10 cellular contexts compared by ENCODE assay signal in the genomic region with DNA sequence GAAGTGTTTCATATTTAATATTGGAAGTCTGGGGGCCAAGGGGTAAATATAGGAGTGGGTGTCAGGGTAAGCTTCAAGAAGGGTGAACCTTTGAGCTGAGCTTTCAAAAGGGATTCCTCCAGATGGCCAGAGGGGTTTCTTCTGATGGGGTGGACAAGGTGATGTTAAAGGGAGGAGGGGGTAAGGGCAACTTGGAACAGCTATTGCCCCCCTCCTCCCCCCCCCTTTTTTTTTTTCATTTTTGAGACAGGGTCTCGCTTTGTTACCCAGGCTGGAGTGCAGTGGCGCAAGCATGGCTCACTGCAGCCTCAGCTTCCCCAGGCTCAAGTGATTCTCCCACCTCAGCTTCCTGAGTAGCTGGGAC. TPM values are rescaled to one million over a fixed set of nuclear protein-coding genes. Genes with fewer than 3 reads are reported as not detected.
DNase-seq lines count a peak whose midpoint lies in the region; ATAC-seq and TF ChIP-seq lines count a peak whose summit lies in the region.
"Had no signal": no experiment of that assay in that cellular context is flagged by ENCODE, and none has a peak within 500 bp of the region (broad histone marks: within the 10 kb centered on the region; RNA-seq: fewer than 3 reads in every experiment).

No MANE protein-coding gene starts in this region.

- peaks cover 48% of the 10 kb centered on the region for H3K36me3 Mint-ChIP-seq in stimulated activated naive CD8-positive, alpha-beta T cell treated with anti-CD3 and anti-CD28 coated beads, Interleukin-15, Interleukin-2, amounts not matched to agents 100 ng/mL and 50 ng/mL, for 24 hours (ENCODE audit: low read depth)
- peaks cover 84% of the 10 kb centered on the region for H3K36me3 Mint-ChIP-seq in activated T-helper 17 cell treated with anti-CD3 and anti-CD28 coated beads, Interleukin-2, amount 50 U/mL, for 72 hours (ENCODE audit: low read depth)
- peaks cover 17% of the 10 kb centered on the region for H3K36me3 Mint-ChIP-seq in mesothelial cell of epicardium

- H3K27me3 Mint-ChIP-seq in stimulated activated naive CD8-positive, alpha-beta T cell treated with anti-CD3 and anti-CD28 coated beads, Interleukin-15, Interleukin-2, amounts not matched to agents 100 ng/mL and 50 ng/mL, for 24 hours = no peaks in the 10 kb centered on the region
- H3K27me3 Mint-ChIP-seq in activated T-helper 17 cell treated with anti-CD3 and anti-CD28 coated beads, Interleukin-2, amount 50 U/mL, for 72 hours = no peaks in the 10 kb centered on the region
- no peaks in the 10 kb centered on the region for H3K27me3 Mint-ChIP-seq in mesothelial cell of epicardium (ENCODE audit: low read depth)

- H3K4me3 Mint-ChIP-seq in stimulated activated naive CD8-positive, alpha-beta T cell treated with anti-CD3 and anti-CD28 coated beads, Interleukin-15, Interleukin-2, amounts not matched to agents 100 ng/mL and 50 ng/mL, for 24 hours = no peak overlapping the region
- H3K4me3 Mint-ChIP-seq in activated T-helper 17 cell treated with anti-CD3 and anti-CD28 coated beads, Interleukin-2, amount 50 U/mL, for 72 hours = peak overlapping the region; percentile 88
- no peak overlapping the region for H3K4me3 Mint-ChIP-seq in mesothelial cell of epicardium

- no peak for TF ChIP-seq CTCF in mesothelial cell of epicardium (IDR thresholded peaks at IDR 0.05; ENCODE audit: unreplicated experiment)

- peak overlapping the region; percentile 89 for H3K27ac Mint-ChIP-seq in stimulated activated naive CD8-positive, alpha-beta T cell treated with anti-CD3 and anti-CD28 coated beads, Interleukin-15, Interleukin-2, amounts not matched to agents 100 ng/mL and 50 ng/mL, for 24 hours
- peak overlapping the region; percentile 96 for H3K27ac Mint-ChIP-seq in activated T-helper 17 cell treated with anti-CD3 and anti-CD28 coated beads, Interleukin-2, amount 50 U/mL, for 72 hours
- H3K27ac Mint-ChIP-seq in mesothelial cell of epicardium = peak overlapping the region; percentile 98

- H3K9me3 Mint-ChIP-seq in stimulated activated naive CD8-positive, alpha-beta T cell treated with anti-CD3 and anti-CD28 coated beads, Interleukin-15, Interleukin-2, amounts not matched to agents 100 ng/mL and 50 ng/mL, for 24 hours = no peaks in the 10 kb centered on the region
- no peaks in the 10 kb centered on the region for H3K9me3 Mint-ChIP-seq in activated T-helper 17 cell treated with anti-CD3 and anti-CD28 coated beads, Interleukin-2, amount 50 U/mL, for 72 hours
- no peaks in the 10 kb centered on the region for H3K9me3 Mint-ChIP-seq in mesothelial cell of epicardium

- peaks cover 36% of the 10 kb centered on the region for H3K4me1 Mint-ChIP-seq in stimulated activated naive CD8-positive, alpha-beta T cell treated with anti-CD3 and anti-CD28 coated beads, Interleukin-15, Interleukin-2, amounts not matched to agents 100 ng/mL and 50 ng/mL, for 24 hours (ENCODE audit: low read depth)
- H3K4me1 Mint-ChIP-seq in activated T-helper 17 cell treated with anti-CD3 and anti-CD28 coated beads, Interleukin-2, amount 50 U/mL, for 72 hours = peaks cover 40% of the 10 kb centered on the region
- peaks cover 22% of the 10 kb centered on the region for H3K4me1 Mint-ChIP-seq in mesothelial cell of epicardium

- DNase-seq in stimulated activated naive CD8-positive, alpha-beta T cell treated with anti-CD3 and anti-CD28 coated beads, Interleukin-15, Interleukin-2, amounts not matched to agents 100 U/mL and 50 U/mL, for 24 hours = no peak
- DNase-seq in mesothelial cell of epicardium (ENCODE audit: low spot score in 2 of 2, unreplicated experiment in 2 of 2) (no peak), left lobe of liver (ENCODE audit: low spot score) (no peak), hepatic stellate cell (ENCODE audit: low spot score) (no peak), MV-4-11 (lab: John Stamatoyannopoulos, UW) (no peak)
- DNase-seq: dorsolateral prefrontal cortex, tibial artery had no signal

- ATAC-seq in stimulated activated naive CD8-positive, alpha-beta T cell treated with anti-CD3 and anti-CD28 coated beads, Interleukin-15, Interleukin-2, amounts not matched to agents 100 U/mL and 50 U/mL, for 24 hours = no peak
- ATAC-seq in activated T-helper 17 cell treated with anti-CD3 and anti-CD28 coated beads, Interleukin-2, amount 50 U/mL, for 72 hours (replicated peaks) = no peak
- no peak for ATAC-seq in left lobe of liver
- no peak for ATAC-seq in GM18873 (IDR thresholded peaks at IDR 0.05; ENCODE audit: low FRiP score, unreplicated experiment)

RNA-seq across cellular contexts. Expression of a gene that starts 2.1 kb away (rescaled TPM):
- 100 to 1,000 TPM in 1 of 2 donors, 10 to 100 TPM in 1; 55.9 to 123 TPM for total RNA-seq in activated T-helper 17 cell treated with anti-CD3 and anti-CD28 coated beads, Interleukin-2, amount 50 U/mL, for 72 hours
- 115 to 119 TPM (median 116 TPM) in 3 replicates for total RNA-seq in mesothelial cell of epicardium
- total RNA-seq in left lobe of liver = 7.1 TPM

RNA-seq across cellular contexts. Expression of a gene that starts 15.1 kb away (rescaled TPM):
- total RNA-seq in activated T-helper 17 cell treated with anti-CD3 and anti-CD28 coated beads, Interleukin-2, amount 50 U/mL, for 72 hours = 100 to 1,000 TPM; 159 to 291 TPM
- total RNA-seq in mesothelial cell of epicardium (128 to 138 TPM (median 131 TPM) in 3 replicates), left lobe of liver (42.1 TPM)

RNA-seq across cellular contexts. Expression of a gene that starts 15.7 kb away (rescaled TPM):
- 10 to 100 TPM; 77.8 to 81.9 TPM for total RNA-seq in activated T-helper 17 cell treated with anti-CD3 and anti-CD28 coated beads, Interleukin-2, amount 50 U/mL, for 72 hours
- total RNA-seq in mesothelial cell of epicardium = 67.2 to 71.0 TPM (median 69.8 TPM) in 3 replicates
- 25.8 TPM for total RNA-seq in left lobe of liver

RNA-seq across cellular contexts. Expression of a gene that starts 35.8 kb away (rescaled TPM):
- total RNA-seq in activated T-helper 17 cell treated with anti-CD3 and anti-CD28 coated beads, Interleukin-2, amount 50 U/mL, for 72 hours = 10 to 100 TPM; 65.9 to 66.9 TPM
- total RNA-seq in mesothelial cell of epicardium (40.9 to 48.4 TPM (median 47.2 TPM) in 3 replicates), left lobe of liver (21.1 TPM)

RNA-seq across cellular contexts. Expression of a gene that starts 38.2 kb away (rescaled TPM):
- total RNA-seq in activated T-helper 17 cell treated with anti-CD3 and anti-CD28 coated beads, Interleukin-2, amount 50 U/mL, for 72 hours = 10 to 100 TPM; 23.9 to 75.4 TPM
- total RNA-seq in mesothelial cell of epicardium (9.7 to 11.3 TPM (median 10.8 TPM) in 3 replicates), left lobe of liver (24.6 TPM)
